In the genomic region with DNA sequence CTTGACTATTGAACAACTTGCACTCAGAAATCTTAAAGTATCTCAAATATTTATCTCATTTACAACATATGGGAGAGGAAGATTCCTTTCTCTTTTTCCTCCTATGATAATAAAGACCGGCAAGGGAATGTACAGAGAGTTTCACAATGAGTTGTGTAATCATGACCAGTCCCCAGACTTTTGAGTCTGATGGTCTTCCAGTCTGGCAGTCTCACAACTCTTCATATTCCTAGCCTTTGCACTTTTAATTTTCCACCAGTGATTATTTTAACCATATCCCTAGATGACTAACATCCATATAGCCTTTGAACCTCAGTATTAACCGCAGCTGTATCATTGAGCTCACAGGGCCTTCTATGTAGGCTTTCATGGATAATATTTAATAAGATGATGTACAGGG, we compare ENCODE assay signal across 21 cellular contexts.
DNase-seq lines count a peak whose midpoint lies in the region; ATAC-seq and TF ChIP-seq lines count a peak whose summit lies in the region.
"Had no signal": no experiment of that assay in that cellular context is flagged by ENCODE, and none has a peak within 500 bp of the region (broad histone marks: within the 10 kb centered on the region; RNA-seq: fewer than 3 reads in every experiment).

No MANE protein-coding gene starts in this region.

- H3K79me2 ChIP-seq in fibroblast of lung (ENCODE audit: control insufficient read depth, insufficient read depth, low read length), result no peaks in the 10 kb centered on the region

- DNase-seq in ELR (ENCODE audit: low read depth) (peak; percentile 49), SW480 (ENCODE audit: low spot score) (peak; percentile 40), fibroblast of lung (ENCODE audit: low read depth in 2 of 2) (peak; percentile 46 to 86), gastrocnemius medialis (no peak)
- DNase-seq in T-helper 2 cell treated with Interferon-gamma antibody and Interleukin-4, amounts not matched to agents 5 μg/mL and 100 μg/mL, for 36 hours (ENCODE audit: low spot score), result no peak
- DNase-seq: activated naive CD4-positive, alpha-beta T cell treated with anti-CD3 and anti-CD28 coated beads, Interleukin-2, amount 50 U/mL, for 16 hours; aorta; natural killer cell; NCI-H1048; NCI-H187 treated with DMSO at 0.1 percent for 48 hours; NCI-H774; stomach; T-helper 9 cell had no signal

- H3K4me3 ChIP-seq in fibroblast of lung (replicated peaks in 1 of 4; ENCODE audit: control extremely low read depth in 1 of 4, insufficient read depth in 1 of 4, low read depth in 3 of 4, low read length in 4 of 4) (no peak overlapping the region), gastrocnemius medialis (no peak overlapping the region)
- H3K4me3 ChIP-seq: stomach, tibial nerve had no signal

- no peak overlapping the region for H3K4me3 Mint-ChIP-seq in T-helper 2 cell treated with Interferon-gamma antibody and Interleukin-4, amounts not matched to agents 5 μg/mL and 100 μg/mL, for 36 hours
- H3K4me3 Mint-ChIP-seq: natural killer cell, WTC11 had no signal

- H2AFZ ChIP-seq in fibroblast of lung (ENCODE audit: low read length), result no peak overlapping the region

- peaks cover 3% of the 10 kb centered on the region for H3K4me1 ChIP-seq in fibroblast of lung (ENCODE audit: control insufficient read depth, extremely low read depth, insufficient read depth, low read length)
- peaks cover 43 to 48% of the 10 kb centered on the region in 2 donors for H3K4me1 ChIP-seq in gastrocnemius medialis

- H3K9me3 ChIP-seq in fibroblast of lung (ENCODE audit: control insufficient read depth, insufficient read depth, low read depth, low read length) (no peaks in the 10 kb centered on the region), gastrocnemius medialis (no peaks in the 10 kb centered on the region)
- H3K9me3 ChIP-seq: stomach, tibial nerve had no signal

- no peak overlapping the region for H3K27ac Mint-ChIP-seq in T-helper 2 cell treated with Interferon-gamma antibody and Interleukin-4, amounts not matched to agents 5 μg/mL and 100 μg/mL, for 36 hours
- H3K27ac Mint-ChIP-seq: natural killer cell, WTC11 had no signal

- ATAC-seq in gastrocnemius medialis, result no peak
- ATAC-seq in GM18520 (IDR thresholded peaks at IDR 0.05; ENCODE audit: unreplicated experiment), result no peak
- ATAC-seq in HG03442 (IDR thresholded peaks at IDR 0.05; ENCODE audit: unreplicated experiment), result no peak
- no peak for ATAC-seq in GM19324 (IDR thresholded peaks at IDR 0.05; ENCODE audit: low FRiP score, unreplicated experiment)
- ATAC-seq: natural killer cell, SK-N-SH treated with all-trans-retinoic acid at 6 μM for 48 hours, WTC11 had no signal

- no peak overlapping the region for H3K9ac ChIP-seq in fibroblast of lung (ENCODE audit: insufficient read depth, low read length)
- H3K9ac ChIP-seq: KMS-11 had no signal

- intact Hi-C loops in gastrocnemius medialis (cut with DNase I; ENCODE audit: low total_unique reads), result no loop called here

- TF ChIP-seq CTCF in fibroblast of lung (conservative IDR thresholded peaks at IDR 0.05 in 1 of 2, IDR thresholded peaks at IDR 0.05 in 1 of 2; ENCODE audit: low read depth in 1 of 2, low read length in 2 of 2) (no peak), gastrocnemius medialis (IDR thresholded peaks at IDR 0.05 in 4 of 5, conservative IDR thresholded peaks at IDR 0.05 in 1 of 5) (no peak)

- no peaks in the 10 kb centered on the region for H3K4me1 Mint-ChIP-seq in T-helper 2 cell treated with Interferon-gamma antibody and Interleukin-4, amounts not matched to agents 5 μg/mL and 100 μg/mL, for 36 hours (ENCODE audit: low read depth)
- H3K4me1 Mint-ChIP-seq: WTC11 had no signal

- no peak overlapping the region for H3K4me2 ChIP-seq in fibroblast of lung (ENCODE audit: extremely low read depth, insufficient read depth, low read length)
- H3K4me2 ChIP-seq: KMS-11 had no signal

- no peaks in the 10 kb centered on the region for H3K36me3 ChIP-seq in fibroblast of lung (ENCODE audit: control insufficient read depth, insufficient read depth, low read length)
- H3K36me3 ChIP-seq in gastrocnemius medialis, result no peaks in the 10 kb centered on the region
- H3K36me3 ChIP-seq: stomach, tibial nerve had no signal

- no peaks in the 10 kb centered on the region for H3K9me3 Mint-ChIP-seq in T-helper 2 cell treated with Interferon-gamma antibody and Interleukin-4, amounts not matched to agents 5 μg/mL and 100 μg/mL, for 36 hours
- H3K9me3 Mint-ChIP-seq: natural killer cell, WTC11 had no signal

- H3K27me3 ChIP-seq in fibroblast of lung (ENCODE audit: control insufficient read depth, insufficient read depth, low read length) (no peaks in the 10 kb centered on the region), gastrocnemius medialis (no peaks in the 10 kb centered on the region)
- H3K27me3 ChIP-seq: stomach, tibial nerve had no signal

- no peak for TF ChIP-seq POLR2A in gastrocnemius medialis (IDR thresholded peaks at IDR 0.05)

- no peaks in the 10 kb centered on the region for H3K36me3 Mint-ChIP-seq in T-helper 2 cell treated with Interferon-gamma antibody and Interleukin-4, amounts not matched to agents 5 μg/mL and 100 μg/mL, for 36 hours (ENCODE audit: low read depth)
- H3K36me3 Mint-ChIP-seq: natural killer cell, WTC11 had no signal

- no peak overlapping the region for H3K27ac ChIP-seq in fibroblast of lung (ENCODE audit: insufficient read depth, low read length)
- peak overlapping the region; percentile 67 to 83 (median 76) for H3K27ac ChIP-seq in gastrocnemius medialis
- H3K27ac ChIP-seq: epithelial cell of prostate, KMS-11, stomach, tibial nerve had no signal

- H3K27me3 Mint-ChIP-seq in T-helper 2 cell treated with Interferon-gamma antibody and Interleukin-4, amounts not matched to agents 5 μg/mL and 100 μg/mL, for 36 hours (ENCODE audit: low read depth), result no peaks in the 10 kb centered on the region

- in situ Hi-C loops in gastrocnemius medialis (cut with MboI; ENCODE audit: low sequenced_read_pairs in 4 of 4), result loop anchor here in 1 of 4 donors (10.0 kb wide), 1 partner anchor 82 kb away; no protein-coding TSS in a partner anchor

- H4K20me1 ChIP-seq in fibroblast of lung (ENCODE audit: control insufficient read depth, extremely low read depth, insufficient read depth, low read length), result no peaks in the 10 kb centered on the region

Comparison
In these comparisons a context has a peak if more than half of its experiments do, and no peak if none do; other contexts are left out.
1. DNase-seq: peak in ELR (single experiment), SW480 (single experiment) and fibroblast of lung (2 of 2); none in gastrocnemius medialis (0 of 2) and T-helper 2 cell treated with Interferon-gamma antibody and Interleukin-4, amounts not matched to agents 5 μg/mL and 100 μg/mL, for 36 hours (single experiment).